25 cellular contexts compared by ENCODE assay signal in genomic region chr17:36930501-36930900, GRCh38.
"Had no signal": no experiment of that assay in that cellular context is flagged by ENCODE, and none has a peak within 500 bp of the region (broad histone marks: within the 10 kb centered on the region; RNA-seq: fewer than 3 reads in every experiment).

No MANE protein-coding gene starts in this region.

- H3K9me3 Mint-ChIP-seq: memory B cell; nephron progenitor cell; stimulated activated memory B cell treated with anti-CD40 and anti-IgM and Interleukin-4, amounts not matched to agents 10 μg/mL and 1 μg/mL and 100 μg/mL, for 72 hours had no signal

- H3K4me3 Mint-ChIP-seq: memory B cell; stimulated activated memory B cell treated with anti-CD40 and anti-IgM and Interleukin-4, amounts not matched to agents 10 μg/mL and 1 μg/mL and 100 μg/mL, for 72 hours had no signal

- H3K4me3 ChIP-seq: dorsolateral prefrontal cortex, esophagus squamous epithelium, lung, ovary, psoas muscle, skin epidermis, spleen, thoracic aorta, tibial nerve, upper lobe of left lung had no signal

- H3K9me3 ChIP-seq: esophagus squamous epithelium, ovary, psoas muscle, spleen, thoracic aorta, tibial nerve, upper lobe of left lung had no signal

- H3K27ac Mint-ChIP-seq: memory B cell; nephron progenitor cell; stimulated activated memory B cell treated with anti-CD40 and anti-IgM and Interleukin-4, amounts not matched to agents 10 μg/mL and 1 μg/mL and 100 μg/mL, for 72 hours had no signal

- H3K36me3 ChIP-seq: esophagus squamous epithelium, ovary, spleen, thoracic aorta, tibial nerve, upper lobe of left lung had no signal

- H3K36me3 Mint-ChIP-seq: memory B cell; naive thymus-derived CD4-positive, alpha-beta T cell; stimulated activated memory B cell treated with anti-CD40 and anti-IgM and Interleukin-4, amounts not matched to agents 10 μg/mL and 1 μg/mL and 100 μg/mL, for 72 hours had no signal

- DNase-seq: dorsolateral prefrontal cortex; effector CD4-positive, alpha-beta T cell; erythroblast; esophagus squamous epithelium; foreskin melanocyte; hypothalamus; kidney; midbrain; naive thymus-derived CD4-positive, alpha-beta T cell; nephron progenitor cell; nucleus accumbens; ovary; psoas muscle; right cardiac atrium; spleen; stimulated activated CD4-positive, alpha-beta T cell treated with anti-CD3 and anti-CD28 coated beads, Interleukin-4, amount 100 ng/mL, for 4 hours; stimulated activated naive CD8-positive, alpha-beta T cell treated with anti-CD3 and anti-CD28 coated beads, Interleukin-15, Interleukin-2, amounts not matched to agents 100 U/mL and 50 U/mL, for 24 hours; upper lobe of left lung had no signal

- ATAC-seq: left lobe of liver; naive thymus-derived CD4-positive, alpha-beta T cell; psoas muscle; right cardiac atrium; stimulated activated memory B cell treated with anti-CD40 and anti-IgM and Interleukin-4, amounts not matched to agents 10 μg/mL and 1 μg/mL and 100 μg/mL, for 72 hours; stimulated activated naive CD8-positive, alpha-beta T cell treated with anti-CD3 and anti-CD28 coated beads, Interleukin-15, Interleukin-2, amounts not matched to agents 100 U/mL and 50 U/mL, for 24 hours had no signal
